In the genomic region with DNA sequence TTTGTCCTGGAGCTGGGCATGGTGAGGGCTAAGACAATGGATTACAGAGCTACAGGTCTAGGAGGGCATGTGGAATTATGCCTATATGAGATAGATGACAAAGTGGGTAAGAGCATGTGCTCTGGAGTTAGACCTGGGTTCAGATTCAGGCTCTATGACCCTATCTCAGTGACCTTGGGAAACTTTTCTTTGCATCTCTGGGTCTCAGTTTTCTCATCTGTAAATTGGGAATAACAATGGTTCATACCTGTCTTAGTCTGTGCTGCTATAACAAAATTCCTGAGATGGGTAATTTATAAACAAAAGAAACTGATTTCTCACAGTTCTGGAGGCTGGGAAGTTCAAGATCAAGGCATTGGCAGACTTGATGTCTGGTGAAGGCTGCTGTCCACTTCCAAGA, we compare ENCODE assay signal across 23 cellular contexts. TPM values are rescaled to one million over a fixed set of nuclear protein-coding genes. Genes with fewer than 3 reads are reported as not detected.
A peak's percentile ranks its signal among the peaks of the same experiment; 100 is the strongest.
DNase-seq lines count a peak whose midpoint lies in the region; ATAC-seq, FAIRE-seq and TF ChIP-seq lines count a peak whose summit lies in the region.
"Had no signal": no experiment of that assay in that cellular context is flagged by ENCODE, and none has a peak within 500 bp of the region (broad histone marks: within the 10 kb centered on the region; RNA-seq: fewer than 3 reads in every experiment).

No MANE protein-coding gene starts in this region.

- H3K4me1 Mint-ChIP-seq in stimulated activated effector memory CD8-positive, alpha-beta T cell treated with anti-CD3 and anti-CD28 coated beads, Interleukin-12 subunit alpha, Interleukin-12 subunit beta, amount 100 ng/mL, for 72 hours: peaks cover 53% of the 10 kb centered on the region
- peaks cover 41% of the 10 kb centered on the region for H3K4me1 Mint-ChIP-seq in activated T-helper 1 cell treated with anti-CD3 and anti-CD28 coated beads, Interleukin-12 subunit alpha, Interleukin-12 subunit beta, Interleukin-2, Interleukin-4 antibody, amounts not matched to agents 30 ng/mL and 10 ng/mL and 1 ng/mL, durations not matched to agents 14 hours and 24 hours and 36 hours (ENCODE audit: low read depth)

- TF ChIP-seq EP300 in HepG2 (IDR thresholded peaks at IDR 0.05; ENCODE audit: low read depth in 2 of 2, low read length in 2 of 2) (no peak), HepG2 (CRISPR knock-in tag; IDR thresholded peaks at IDR 0.05; ENCODE audit: borderline replicate concordance) (no peak), K562 (IDR thresholded peaks at IDR 0.05; ENCODE audit: low read length) (no peak)

- ATAC-seq in HepG2 (no peak), right lobe of liver (no peak), IMR-90 (ENCODE audit: low read depth) (no peak), K562 (no peak)
- no peak for ATAC-seq in stimulated activated effector memory CD8-positive, alpha-beta T cell treated with anti-CD3 and anti-CD28 coated beads, Interleukin-12 subunit alpha, Interleukin-12 subunit beta, amount 100 ng/mL, for 72 hours
- ATAC-seq: A549; CD8-positive, alpha-beta T cell; GM23338; HCT116 had no signal

- H4K5ac ChIP-seq in IMR-90 (ENCODE audit: low read depth, low read length): no peak overlapping the region

- no peaks in the 10 kb centered on the region for H3K27me3 Mint-ChIP-seq in activated T-helper 1 cell treated with anti-CD3 and anti-CD28 coated beads, Interleukin-12 subunit alpha, Interleukin-12 subunit beta, Interleukin-2, Interleukin-4 antibody, amounts not matched to agents 30 ng/mL and 10 ng/mL and 1 ng/mL, durations not matched to agents 14 hours and 24 hours and 36 hours (ENCODE audit: insufficient read depth)

- no peak overlapping the region for H4K91ac ChIP-seq in IMR-90 (ENCODE audit: insufficient read depth, low read depth, low read length)

- no peaks in the 10 kb centered on the region for H3K36me3 Mint-ChIP-seq in stimulated activated effector memory CD8-positive, alpha-beta T cell treated with anti-CD3 and anti-CD28 coated beads, Interleukin-12 subunit alpha, Interleukin-12 subunit beta, amount 100 ng/mL, for 72 hours
- H3K36me3 Mint-ChIP-seq in activated T-helper 1 cell treated with anti-CD3 and anti-CD28 coated beads, Interleukin-12 subunit alpha, Interleukin-12 subunit beta, Interleukin-2, Interleukin-4 antibody, amounts not matched to agents 30 ng/mL and 10 ng/mL and 1 ng/mL, durations not matched to agents 14 hours and 24 hours and 36 hours (ENCODE audit: low read depth): peaks cover 21% of the 10 kb centered on the region

- H3K79me1 ChIP-seq in IMR-90 (ENCODE audit: low read depth in 1 of 2, low read length in 2 of 2): peaks cover 46 to 87% of the 10 kb centered on the region in 2 experiments

- no peak overlapping the region for H2BK20ac ChIP-seq in IMR-90 (ENCODE audit: low read depth, low read length)

- H3K79me2 ChIP-seq in HepG2 (ENCODE audit: insufficient read depth, low read length) (peaks cover 12% of the 10 kb centered on the region), K562 (ENCODE audit: control insufficient read depth, insufficient read depth, low read length) (peaks cover 24% of the 10 kb centered on the region; the same call in 2 of the 3 replicates)

- 0 out of 3 replicates have a peak overlapping the region, but pooled peaks have one; percentile 45 for H2BK15ac ChIP-seq in IMR-90 (ENCODE audit: low read depth, low read length)

- no peak overlapping the region for H3K4me3 ChIP-seq in HepG2 (replicated peaks in 1 of 3; ENCODE audit: insufficient read depth in 1 of 3, low read depth in 2 of 3, low read length in 3 of 3)
- no peak overlapping the region for H3K4me3 ChIP-seq in right lobe of liver
- H3K4me3 ChIP-seq in IMR-90 (ENCODE audit: insufficient read depth, low read depth, low read length): no peak overlapping the region
- H3K4me3 ChIP-seq in K562: no peak overlapping the region
- H3K4me3 ChIP-seq: A549, GM23338 had no signal

- H3K18ac ChIP-seq in IMR-90 (ENCODE audit: low read depth, low read length): no peak overlapping the region

- no peak overlapping the region for H3K56ac ChIP-seq in IMR-90 (ENCODE audit: extremely low read depth, insufficient read depth, low read length)

- H3K27me3 ChIP-seq in HepG2 (ENCODE audit: control insufficient read depth in 1 of 2, insufficient read depth in 2 of 2, low read length in 2 of 2): no peaks in the 10 kb centered on the region
- H3K27me3 ChIP-seq in right lobe of liver: no peaks in the 10 kb centered on the region
- H3K27me3 ChIP-seq in IMR-90 (ENCODE audit: control insufficient read depth, insufficient read depth, low read length): no peaks in the 10 kb centered on the region
- H3K27me3 ChIP-seq in K562 (ENCODE audit: control insufficient read depth in 2 of 2, insufficient read depth in 2 of 2, low read length in 2 of 2): no peaks in the 10 kb centered on the region
- H3K27me3 ChIP-seq: BE2C had no signal

- peaks cover 34% of the 10 kb centered on the region for H3K9me1 ChIP-seq in IMR-90 (ENCODE audit: insufficient read depth, low read length)
- no peaks in the 10 kb centered on the region for H3K9me1 ChIP-seq in K562 (ENCODE audit: control insufficient read depth, insufficient read depth, low read length)

- intact Hi-C loops in HepG2 (cut with micrococcal nuclease; ENCODE audit: unreplicated experiment) (no loop called here), right lobe of liver (cut with DNase I) (no loop called here), IMR-90 (cut with micrococcal nuclease) (no loop called here), K562 (cut with micrococcal nuclease) (no loop called here)
- intact Hi-C loops in activated T-helper 1 cell treated with anti-CD3 and anti-CD28 coated beads, Interleukin-12 subunit alpha, Interleukin-12 subunit beta, Interleukin-2, Interleukin-4 antibody, amounts not matched to agents 30 ng/mL and 10 ng/mL and 1 ng/mL, durations not matched to agents 14 hours and 24 hours and 36 hours (cut with micrococcal nuclease): no loop called here

- H4K20me1 ChIP-seq in HepG2 (ENCODE audit: insufficient read depth, low read length) (no peaks in the 10 kb centered on the region), IMR-90 (ENCODE audit: insufficient read depth, low read length) (peaks cover 11% of the 10 kb centered on the region), K562 (replicated peaks; ENCODE audit: control insufficient read depth, insufficient read depth, low read length) (peaks cover 8% of the 10 kb centered on the region; the same call in 1 of the 2 replicates)

- H3K27ac ChIP-seq in HepG2 (ENCODE audit: extremely low read length, insufficient read depth, low read length) (peak overlapping the region; percentile 84), right lobe of liver (no peak overlapping the region), IMR-90 (ENCODE audit: insufficient read depth, low read length) (no peak overlapping the region), K562 (ENCODE audit: extremely low read depth, low read depth, low read length) (no peak overlapping the region)
- H3K27ac ChIP-seq: A549 had no signal

- H3K23ac ChIP-seq in IMR-90 (ENCODE audit: low read depth, low read length): no peak overlapping the region

- H2AFZ ChIP-seq in HepG2 (ENCODE audit: low read length) (no peak overlapping the region), IMR-90 (replicated peaks; ENCODE audit: low read length, poor library complexity) (no peak overlapping the region), K562 (ENCODE audit: low read depth, low read length) (no peak overlapping the region)
- H2AFZ ChIP-seq: GM23338 had no signal

- peak overlapping the region; percentile 12 for H2AK9ac ChIP-seq in IMR-90 (replicated peaks; ENCODE audit: low read depth, low read length, poor library complexity)

- H3K9me3 Mint-ChIP-seq in stimulated activated effector memory CD8-positive, alpha-beta T cell treated with anti-CD3 and anti-CD28 coated beads, Interleukin-12 subunit alpha, Interleukin-12 subunit beta, amount 100 ng/mL, for 72 hours: no peaks in the 10 kb centered on the region
- H3K9me3 Mint-ChIP-seq in activated T-helper 1 cell treated with anti-CD3 and anti-CD28 coated beads, Interleukin-12 subunit alpha, Interleukin-12 subunit beta, Interleukin-2, Interleukin-4 antibody, amounts not matched to agents 30 ng/mL and 10 ng/mL and 1 ng/mL, durations not matched to agents 14 hours and 24 hours and 36 hours: no peaks in the 10 kb centered on the region
- H3K9me3 Mint-ChIP-seq: CD8-positive, alpha-beta T cell; GM23338; H9 had no signal

- H3K9me3 ChIP-seq in HepG2 (ENCODE audit: low read length) (no peaks in the 10 kb centered on the region), right lobe of liver (no peaks in the 10 kb centered on the region), IMR-90 (ENCODE audit: control insufficient read depth, insufficient read depth, low read length) (no peaks in the 10 kb centered on the region), K562 (replicated peaks; ENCODE audit: control insufficient read depth, insufficient read depth, low read depth, low read length) (no peaks in the 10 kb centered on the region)
- H3K9me3 ChIP-seq: A549, BE2C, Caco-2 had no signal

- TF ChIP-seq CTCF in HepG2 (CRISPR knock-in tag; IDR thresholded peaks at IDR 0.05) (no peak), right lobe of liver (IDR thresholded peaks at IDR 0.05) (no peak), IMR-90 (conservative IDR thresholded peaks at IDR 0.05; ENCODE audit: low read depth, low read length) (no peak), K562 (IDR thresholded peaks at IDR 0.05 in 2 of 3, conservative IDR thresholded peaks at IDR 0.05 in 1 of 3; ENCODE audit: insufficient read depth in 2 of 3, low read depth in 1 of 3, low read length in 3 of 3) (no peak)

- in situ Hi-C loops in HepG2 (cut with HindIII; ENCODE audit: extremely low pct_ligation_motif_present, low pct_unique_long_range_greater_than_20kb): no loop called here
- in situ Hi-C loops in IMR-90 (cut with MboI; ENCODE audit: low sequenced_read_pairs): no loop called here
- in situ Hi-C loops in K562 (cut with MboI): no loop called here

- H3K9ac ChIP-seq in HepG2 (ENCODE audit: insufficient read depth, low read depth, low read length) (no peak overlapping the region), IMR-90 (ENCODE audit: low read depth, low read length) (no peak overlapping the region), K562 (ENCODE audit: insufficient read depth in 1 of 2, low read depth in 2 of 2, low read length in 2 of 2) (no peak overlapping the region)

- H3K4me1 ChIP-seq in HepG2 (ENCODE audit: insufficient read depth, low read length) (peaks cover 79% of the 10 kb centered on the region), right lobe of liver (peaks cover 2 to 28% (median 17%) of the 10 kb centered on the region in 4 donors), IMR-90 (ENCODE audit: control insufficient read depth, insufficient read depth, low read length) (peaks cover 33% of the 10 kb centered on the region), K562 (replicated peaks in 1 of 2; ENCODE audit: control insufficient read depth in 2 of 2, insufficient read depth in 2 of 2, low read length in 2 of 2) (peaks cover 13 to 41% of the 10 kb centered on the region in 2 experiments)
- H3K4me1 ChIP-seq: BE2C had no signal

- H2BK5ac ChIP-seq in IMR-90 (ENCODE audit: low read depth, low read length, poor library complexity, severe bottlenecking): no peak overlapping the region

- TF ChIP-seq POLR2A in HepG2 (IDR thresholded peaks at IDR 0.05; ENCODE audit: insufficient read depth in 1 of 2, low read depth in 2 of 2, low read length in 2 of 2) (no peak), right lobe of liver (IDR thresholded peaks at IDR 0.05) (no peak), IMR-90 (IDR thresholded peaks at IDR 0.05; ENCODE audit: low read depth, low read length) (no peak), K562 (conservative IDR thresholded peaks at IDR 0.05) (no peak), GM12891 (IDR thresholded peaks at IDR 0.05; ENCODE audit: low read depth, low read length) (no peak)

- no peaks in the 10 kb centered on the region for H3K36me3 ChIP-seq in HepG2 (replicated peaks in 1 of 2; ENCODE audit: control insufficient read depth in 1 of 2, insufficient read depth in 2 of 2, low read length in 2 of 2)
- no peaks in the 10 kb centered on the region for H3K36me3 ChIP-seq in right lobe of liver
- H3K36me3 ChIP-seq in IMR-90 (ENCODE audit: control insufficient read depth, insufficient read depth, low read length): peaks cover 4% of the 10 kb centered on the region; the same call in 1 of the 2 replicates
- H3K36me3 ChIP-seq in K562 (ENCODE audit: control insufficient read depth, insufficient read depth, low read length): no peaks in the 10 kb centered on the region; the same call in 2 of the 3 replicates
- H3K36me3 ChIP-seq: BE2C had no signal

- DNase-seq in HepG2 (ENCODE audit: low spot score) (no peak), right lobe of liver (no peak), IMR-90 (no peak), K562 (ENCODE audit: extremely low read depth in 1 of 4, low spot score in 3 of 4) (no peak), GM12891 (ENCODE audit: insufficient read length, low spot score) (no peak), NCI-H2029 treated with DMSO at 0.1 percent for 48 hours (lab: John Stamatoyannopoulos, UW) (no peak)
- no peak for DNase-seq in stimulated activated effector memory CD8-positive, alpha-beta T cell treated with anti-CD3 and anti-CD28 coated beads, Interleukin-12 subunit alpha, Interleukin-12 subunit beta, amount 100 ng/mL, for 72 hours (ENCODE audit: low spot score in 2 of 2)
- DNase-seq in activated T-helper 1 cell treated with anti-CD3 and anti-CD28 coated beads, Interleukin-12 subunit alpha, Interleukin-12 subunit beta, Interleukin-2, Interleukin-4 antibody, amounts not matched to agents 30 ng/mL and 10 ng/mL and 1 ng/mL, durations not matched to agents 14 hours and 24 hours and 36 hours (ENCODE audit: low spot score): no peak
- DNase-seq: 8988T; ACHN; AML-193; BE2C; C1 segment of cervical spinal cord; Caco-2; CD8-positive, alpha-beta T cell; DMS153; DND-41; H9 had no signal

- H2AK5ac ChIP-seq in IMR-90 (ENCODE audit: low read depth, low read length): peak overlapping the region; percentile 40; the same call in 1 of the 2 replicates

- FAIRE-seq in HepG2 (lab: Jason Lieb, UNC) (no peak), K562 (lab: Jason Lieb, UNC) (no peak), GM12891 (lab: Jason Lieb, UNC) (no peak)
- FAIRE-seq: A549, G401.6, GM19239 had no signal

- peak overlapping the region; percentile 44 for H3K27ac Mint-ChIP-seq in stimulated activated effector memory CD8-positive, alpha-beta T cell treated with anti-CD3 and anti-CD28 coated beads, Interleukin-12 subunit alpha, Interleukin-12 subunit beta, amount 100 ng/mL, for 72 hours
- H3K27ac Mint-ChIP-seq in activated T-helper 1 cell treated with anti-CD3 and anti-CD28 coated beads, Interleukin-12 subunit alpha, Interleukin-12 subunit beta, Interleukin-2, Interleukin-4 antibody, amounts not matched to agents 30 ng/mL and 10 ng/mL and 1 ng/mL, durations not matched to agents 14 hours and 24 hours and 36 hours: no peak overlapping the region
- H3K27ac Mint-ChIP-seq: CD8-positive, alpha-beta T cell; GM23338; H9 had no signal

- no peak overlapping the region for H3K4me2 ChIP-seq in HepG2 (ENCODE audit: low read depth, low read length)
- H3K4me2 ChIP-seq in IMR-90 (ENCODE audit: low read depth, low read length): no peak overlapping the region
- H3K4me2 ChIP-seq in K562 (ENCODE audit: insufficient read depth, low read length): no peak overlapping the region
- H3K4me2 ChIP-seq: A549, GM23338 had no signal

- no peak for TF ChIP-seq RAD21 in HepG2 (CRISPR knock-in tag; IDR thresholded peaks at IDR 0.05)
- TF ChIP-seq RAD21 in IMR-90 (IDR thresholded peaks at IDR 0.05; ENCODE audit: low read length): no peak
- no peak for TF ChIP-seq RAD21 in K562 (CRISPR knock-in tag; conservative IDR thresholded peaks at IDR 0.05 in 1 of 2, IDR thresholded peaks at IDR 0.05 in 1 of 2)

- H3K14ac ChIP-seq in IMR-90 (replicated peaks; ENCODE audit: low read depth, low read length): peak overlapping the region; percentile 64; the same call in 1 of the 2 replicates

- BruUV-seq in HepG2 (replicated peaks; lab: Mats Ljungman, UMichigan) (no TSS peak), IMR-90 (replicated peaks; lab: Mats Ljungman, UMichigan) (no TSS peak), K562 (replicated peaks; lab: Mats Ljungman, UMichigan) (no TSS peak)

- no peak overlapping the region for H3K4me3 Mint-ChIP-seq in stimulated activated effector memory CD8-positive, alpha-beta T cell treated with anti-CD3 and anti-CD28 coated beads, Interleukin-12 subunit alpha, Interleukin-12 subunit beta, amount 100 ng/mL, for 72 hours
- no peak overlapping the region for H3K4me3 Mint-ChIP-seq in activated T-helper 1 cell treated with anti-CD3 and anti-CD28 coated beads, Interleukin-12 subunit alpha, Interleukin-12 subunit beta, Interleukin-2, Interleukin-4 antibody, amounts not matched to agents 30 ng/mL and 10 ng/mL and 1 ng/mL, durations not matched to agents 14 hours and 24 hours and 36 hours
- H3K4me3 Mint-ChIP-seq: CD8-positive, alpha-beta T cell; GM23338; H9 had no signal

- dilution Hi-C loops in IMR-90 (cut with HindIII; ENCODE audit: low sequenced_read_pairs, unreplicated experiment): no loop called here

- H4K8ac ChIP-seq in IMR-90 (ENCODE audit: low read depth in 2 of 2, low read length in 2 of 2): no peak overlapping the region

- CTCF ChIA-PET in HepG2 (lab: Yijun Ruan, JAX; ENCODE audit: low intra/inter-chr PET ratio, low total read pairs) (no interaction called here), IMR-90 (lab: Yijun Ruan, JAX) (interaction anchor here (1.6 kb wide), 1 partner anchor 43 kb away, joined by 3 read pairs; no protein-coding TSS in a partner anchor), K562 (lab: Yijun Ruan, JAX; ENCODE audit: low intra/inter-chr PET ratio) (no interaction called here)

- peak overlapping the region; percentile 31; the same call in 1 of the 2 replicates for H3K4ac ChIP-seq in IMR-90 (ENCODE audit: low read depth, low read length)

- H2BK120ac ChIP-seq in IMR-90 (ENCODE audit: low read depth, low read length): no peak overlapping the region

- POLR2A ChIA-PET in HepG2 (lab: Yijun Ruan, JAX): interaction anchor here (2.5 to 3.4 kb wide), 3 partner anchors 12 to 43 kb away, joined by 13 to 18 read pairs (median 17); partner anchors contain the start of gene PPARD
- POLR2A ChIA-PET in IMR-90 (lab: Charles Lee; ENCODE audit: unreplicated experiment): no interaction called here
- POLR2A ChIA-PET in K562 (lab: Yijun Ruan, JAX): interaction anchor here (1.0 to 1.5 kb wide), 6 partner anchors 9 to 108 kb away, joined by 3 to 5 read pairs (median 3); no protein-coding TSS in a partner anchor

RNA-seq across cellular contexts. Expression of gene PPARD, which starts 30.3 kb away (rescaled TPM):
- total RNA-seq in HepG2 (2016; rRNA removed; fragmentation: Illumina TruSeq; extraction: Trizol) (5.8 and 6.1 TPM in 2 replicates), right lobe of liver (10 to 100 TPM in 1 of 6 experiments, 1 to 10 TPM in 5; 5.2 to 18.8 (median 5.9) TPM), IMR-90 (2012; rRNA removed) (10.0 and 10.4 TPM in 2 replicates), K562 (2014; rRNA removed) (3.8 and 5.1 TPM in 2 replicates), K562 (2014; rRNA removed; fragmentation: Illumina TruSeq; extraction: Trizol) (1.7 and 2.0 TPM in 2 replicates), K562 (2015; rRNA removed; fragmentation: Illumina TruSeq; extraction: Trizol) (3.1 and 3.3 TPM in 2 replicates), K562 (2021) (11.4 and 13.2 TPM in 2 replicates)
- total RNA-seq in HepG2 (2016; cell fraction: cytosol; rRNA removed; fragmentation: Illumina TruSeq; extraction: Trizol; ENCODE audit: low read depth): 2.7 and 2.8 TPM in 2 replicates
- 4.8 and 5.7 TPM in 2 replicates for total RNA-seq in HepG2 (2016; cell fraction: insoluble cytoplasmic fraction; rRNA removed; fragmentation: Illumina TruSeq; extraction: Trizol)
- 6.6 and 7.6 TPM in 2 replicates for total RNA-seq in HepG2 (2016; cell fraction: membrane; rRNA removed; fragmentation: Illumina TruSeq; extraction: Trizol)
- 3.7 and 4.7 TPM in 2 replicates for total RNA-seq in HepG2 (2016; cell fraction: nucleus; rRNA removed; fragmentation: Illumina TruSeq; extraction: Trizol)
- polyA plus RNA-seq in HepG2 (2011; rRNA removed) (13.3 and 16.2 TPM in 2 replicates), IMR-90 (2012; rRNA removed) (69.0 and 78.3 TPM in 2 replicates), K562 (2011; rRNA removed) (8.1 and 18.2 TPM in 2 replicates), K562 (2014; fragmentation: Illumina TruSeq; extraction: Trizol) (9.2 and 11.4 TPM in 2 replicates), K562 (2014; fragmentation: Nextera tagmentation; extraction: Ambion mirVana) (under 1 TPM; 0.14 to 0.18 TPM), K562 (2014; rRNA removed) (9.5 and 9.7 TPM in 2 replicates)
- 11.1 and 13.7 TPM in 2 replicates for polyA plus RNA-seq in HepG2 (2011; cell fraction: cytosol; rRNA removed)
- 26.3 and 29.6 TPM in 2 replicates for polyA plus RNA-seq in HepG2 (2011; cell fraction: nucleus; rRNA removed)
- polyA plus RNA-seq in HepG2 (2012): 10.1 and 11.2 TPM in 2 replicates
- polyA plus RNA-seq in HepG2 (2016; cell fraction: cytosol; fragmentation: Illumina TruSeq; extraction: Trizol; ENCODE audit: low read depth): 1.9 and 2.4 TPM in 2 replicates
- polyA plus RNA-seq in HepG2 (2016; cell fraction: insoluble cytoplasmic fraction; fragmentation: Illumina TruSeq; extraction: Trizol; ENCODE audit: low read depth): 7.9 and 11.5 TPM in 2 replicates
- polyA plus RNA-seq in HepG2 (2016; cell fraction: membrane; fragmentation: Illumina TruSeq; extraction: Trizol; ENCODE audit: low read depth): 7.6 and 8.0 TPM in 2 replicates
- 16.8 and 19.6 TPM in 2 replicates for polyA plus RNA-seq in HepG2 (2016; cell fraction: nucleus; fragmentation: Illumina TruSeq; extraction: Trizol; ENCODE audit: insufficient read depth, low read depth)
- 8.4 and 18.8 TPM in 2 replicates for polyA minus RNA-seq in HepG2 (2011; rRNA and poly(A)+ RNA removed; ENCODE audit: low replicate concordance)
- 6.6 and 6.9 TPM in 2 replicates for polyA minus RNA-seq in HepG2 (2011; cell fraction: cytosol; rRNA and poly(A)+ RNA removed)
- polyA minus RNA-seq in HepG2 (2011; cell fraction: nucleus; rRNA and poly(A)+ RNA removed): 5.6 and 5.7 TPM in 2 replicates
- polyA plus RNA-seq in IMR-90 (2012; cell fraction: cytosol; rRNA removed): 29.4 and 63.1 TPM in 2 replicates
- 86.7 and 158 TPM in 2 replicates for polyA plus RNA-seq in IMR-90 (2012; cell fraction: nucleus; rRNA removed; ENCODE audit: low replicate concordance)
- total RNA-seq in K562 (2011; cell fraction: chromatin; rRNA removed; ENCODE audit: low replicate concordance): 15.0 and 29.8 TPM in 2 replicates
- 15.7 and 18.3 TPM in 2 replicates for total RNA-seq in K562 (2011; cell fraction: nucleolus; rRNA removed)
- total RNA-seq in K562 (2011; cell fraction: nucleoplasm; rRNA removed): 17.1 and 18.0 TPM in 2 replicates
- 16.0 and 18.8 TPM in 2 replicates for polyA plus RNA-seq in K562 (2011; cell fraction: cytosol; rRNA removed)
- 26.6 and 29.0 TPM in 2 replicates for polyA plus RNA-seq in K562 (2011; cell fraction: nucleus; rRNA removed)
- polyA plus RNA-seq in K562 (2012): 10.8 and 20.2 TPM in 2 replicates
- 7.2 TPM in 2 replicates for polyA minus RNA-seq in K562 (2011; rRNA and poly(A)+ RNA removed)
- 6.5 and 10.1 TPM in 2 replicates for polyA minus RNA-seq in K562 (2011; cell fraction: cytosol; rRNA and poly(A)+ RNA removed)
- polyA minus RNA-seq in K562 (2011; cell fraction: nucleus; rRNA and poly(A)+ RNA removed): 5.0 and 6.9 TPM in 2 replicates
- polyA plus RNA-seq in GM12891 (2012; ENCODE audit: low read depth, missing spikeins): 7.4 TPM
- total RNA-seq in activated T-helper 1 cell treated with anti-CD3 and anti-CD28 coated beads, Interleukin-12 subunit alpha, Interleukin-12 subunit beta, Interleukin-2, Interleukin-4 antibody, amounts not matched to agents 30 ng/mL and 10 ng/mL and 1 ng/mL, durations not matched to agents 14 hours and 24 hours and 36 hours: 17.4 and 18.8 TPM in 2 replicates

Comparison
In these comparisons a context has a peak if more than half of its experiments do, and no peak if none do; other contexts are left out.
1. Of the 241 proteins assayed by ChIP-seq in both HepG2 and K562: peak only in HepG2: CHD4; only in K562: ESRRA; in both: ADNP and KDM1A; in neither: 237.